8 cellular contexts compared by ENCODE assay signal in the genomic region with DNA sequence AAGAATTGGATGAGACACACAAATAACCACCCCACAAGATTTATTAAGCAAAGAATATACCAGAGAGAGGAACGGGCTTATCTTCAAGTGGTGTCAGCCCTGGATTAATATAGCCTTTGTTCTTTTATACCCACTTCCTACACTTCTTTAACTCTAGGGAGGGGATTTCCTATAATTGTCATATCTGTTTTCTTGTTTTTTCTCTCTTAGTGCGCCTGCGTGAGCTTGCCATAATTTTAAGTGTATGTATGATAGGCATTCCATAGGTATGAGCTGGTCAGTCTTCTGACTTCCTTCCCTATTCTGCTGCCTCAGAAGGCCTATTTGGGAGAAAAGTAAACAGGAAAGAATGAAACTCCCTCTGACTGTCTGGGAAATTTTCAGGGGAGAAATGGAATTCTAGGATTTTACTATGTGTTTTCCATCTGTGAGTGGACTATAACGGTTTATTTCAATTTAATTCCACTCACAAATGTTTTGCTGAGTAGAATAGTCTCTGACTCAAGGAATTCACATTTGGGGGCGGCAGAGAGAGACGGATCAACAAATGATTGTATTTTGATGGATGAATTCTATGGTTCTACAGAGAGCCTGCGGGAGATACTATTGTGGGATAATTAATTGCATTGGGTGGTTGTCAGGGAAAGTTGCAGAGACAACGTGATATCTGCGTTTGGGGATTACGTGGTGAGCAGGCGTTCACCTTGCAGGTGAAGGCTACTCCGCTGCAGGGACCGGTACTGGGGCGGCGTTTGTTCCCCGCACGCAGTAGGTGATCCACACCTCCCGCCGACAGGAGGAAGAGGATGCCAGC. TPM values are rescaled to one million over a fixed set of nuclear protein-coding genes. Genes with fewer than 3 reads are reported as not detected.
DNase-seq lines count a peak whose midpoint lies in the region; TF ChIP-seq lines count a peak whose summit lies in the region.

No MANE protein-coding gene starts in this region.

- peak; percentile 84 for DNase-seq in Daoy (ENCODE audit: low read depth)
- DNase-seq in GOT3 (lab: John Stamatoyannopoulos, UW): peak; percentile 1
- DNase-seq in NCI-H69 (lab: John Stamatoyannopoulos, UW): peak; percentile 47
- peak; percentile 51 for DNase-seq in activated naive CD4-positive, alpha-beta T cell treated with Interleukin-2 at 50 U/mL for 16 hours
- peak; percentile 88 for DNase-seq in glomerular endothelial cell (ENCODE audit: extremely low read depth, low read depth, low spot score)
- DNase-seq in retinal pigment epithelial cell (ENCODE audit: low read depth): peak; percentile 87
- no peak for DNase-seq in NCI-H526 treated with DMSO at 0.1 percent for 48 hours (lab: John Stamatoyannopoulos, UW)
- no peak for DNase-seq in anterior cingulate cortex (lab: John Stamatoyannopoulos, UW)

- no peak for TF ChIP-seq CTCF in retinal pigment epithelial cell (conservative IDR thresholded peaks at IDR 0.05; ENCODE audit: low read depth, low read length)

- peak overlapping the region; percentile 79 for H3K4me3 ChIP-seq in retinal pigment epithelial cell (ENCODE audit: low read length)

RNA-seq across cellular contexts. Expression of a gene that starts 0.6 kb away (rescaled TPM):
- 5.4 and 5.5 TPM in 2 replicates for total RNA-seq in Daoy (2014; rRNA removed; shearing (Covaris generic))
- 3.7 and 9.2 TPM in 2 replicates for total RNA-seq in glomerular endothelial cell

Comparison
In these comparisons a context has a peak if more than half of its experiments do, and no peak if none do; other contexts are left out.
1. DNase-seq: peak in Daoy (single experiment), GOT3 (single experiment), NCI-H69 (single experiment), activated naive CD4-positive, alpha-beta T cell treated with Interleukin-2 at 50 U/mL for 16 hours (single experiment), glomerular endothelial cell (single experiment) and retinal pigment epithelial cell (single experiment); none in NCI-H526 treated with DMSO at 0.1 percent for 48 hours (single experiment) and anterior cingulate cortex (0 of 58).